In genomic region chr17:82937411-82938371, GRCh38 we compare ENCODE assay signal across 18 cellular contexts.
DNase-seq lines count a peak whose midpoint lies in the region; ATAC-seq and TF ChIP-seq lines count a peak whose summit lies in the region.
"Had no signal": no experiment of that assay in that cellular context is flagged by ENCODE, and none has a peak within 500 bp of the region (broad histone marks: within the 10 kb centered on the region; RNA-seq: fewer than 3 reads in every experiment).

No MANE protein-coding gene starts in this region.

- H3K27ac Mint-ChIP-seq in activated naive CD8-positive, alpha-beta T cell treated with anti-CD3 and anti-CD28 coated beads, Interleukin-2, amount 10 ng/mL, durations not matched to agents 7 days and 5 days: no peak overlapping the region
- no peak overlapping the region for H3K27ac Mint-ChIP-seq in activated naive CD8-positive, alpha-beta T cell treated with anti-CD3 and anti-CD28 coated beads, Interleukin-2, amount 50 U/mL, for 24 hours

- no peaks in the 10 kb centered on the region for H3K9me3 Mint-ChIP-seq in activated naive CD8-positive, alpha-beta T cell treated with anti-CD3 and anti-CD28 coated beads, Interleukin-2, amount 10 ng/mL, durations not matched to agents 7 days and 5 days
- no peaks in the 10 kb centered on the region for H3K9me3 Mint-ChIP-seq in activated naive CD8-positive, alpha-beta T cell treated with anti-CD3 and anti-CD28 coated beads, Interleukin-2, amount 50 U/mL, for 24 hours

- H3K36me3 Mint-ChIP-seq in activated naive CD8-positive, alpha-beta T cell treated with anti-CD3 and anti-CD28 coated beads, Interleukin-2, amount 10 ng/mL, durations not matched to agents 7 days and 5 days: peaks cover 12% of the 10 kb centered on the region
- peaks cover 28% of the 10 kb centered on the region for H3K36me3 Mint-ChIP-seq in activated naive CD8-positive, alpha-beta T cell treated with anti-CD3 and anti-CD28 coated beads, Interleukin-2, amount 50 U/mL, for 24 hours (ENCODE audit: low read depth)

- no peaks in the 10 kb centered on the region for H3K9me2 ChIP-seq in neural cell (ENCODE audit: insufficient read depth, low read length)

- no peak overlapping the region for H3K9ac ChIP-seq in neural cell (ENCODE audit: low read length)

- H3K4me1 Mint-ChIP-seq in activated naive CD8-positive, alpha-beta T cell treated with anti-CD3 and anti-CD28 coated beads, Interleukin-2, amount 10 ng/mL, durations not matched to agents 7 days and 5 days: no peaks in the 10 kb centered on the region
- H3K4me1 Mint-ChIP-seq in activated naive CD8-positive, alpha-beta T cell treated with anti-CD3 and anti-CD28 coated beads, Interleukin-2, amount 50 U/mL, for 24 hours: no peaks in the 10 kb centered on the region

- peak; percentile 24 for DNase-seq in activated naive CD8-positive, alpha-beta T cell treated with anti-CD3 and anti-CD28 coated beads, Interleukin-2, amount 10 ng/mL, durations not matched to agents 7 days and 5 days
- DNase-seq in activated naive CD8-positive, alpha-beta T cell treated with anti-CD3 and anti-CD28 coated beads, Interleukin-2, amount 50 U/mL, for 24 hours: no peak
- DNase-seq in coronary artery (ENCODE audit: low spot score) (peak; percentile 52), upper lobe of left lung (peak; percentile 16 to 64), NCI-H2171 treated with DMSO at 0.1 percent for 48 hours (lab: John Stamatoyannopoulos, UW) (no peak), Kasumi-1 (lab: John Stamatoyannopoulos, UW) (no peak)
- DNase-seq: DMS153; erythroblast; IMR-90; NCI-H187 treated with DMSO at 0.1 percent for 48 hours; NCI-H446; NK-92 treated with Interleukin-12 subunit alpha and Interleukin-12 subunit beta, amount 100 ng/mL, for 24 hours; stimulated activated naive CD4-positive, alpha-beta T cell treated with Interleukin-2 at 50 U/mL for 16 hours; SW 1271 had no signal

- no peak overlapping the region for H3K4me3 ChIP-seq in coronary artery
- no peak overlapping the region for H3K4me3 ChIP-seq in neural cell (ENCODE audit: low read length)
- H3K4me3 ChIP-seq in upper lobe of left lung: no peak overlapping the region
- H3K4me3 ChIP-seq: gastroesophageal sphincter, tibial nerve had no signal

- no peak overlapping the region for H3K4me3 Mint-ChIP-seq in activated naive CD8-positive, alpha-beta T cell treated with anti-CD3 and anti-CD28 coated beads, Interleukin-2, amount 10 ng/mL, durations not matched to agents 7 days and 5 days
- H3K4me3 Mint-ChIP-seq in activated naive CD8-positive, alpha-beta T cell treated with anti-CD3 and anti-CD28 coated beads, Interleukin-2, amount 50 U/mL, for 24 hours: no peak overlapping the region

- H3K27me3 Mint-ChIP-seq in activated naive CD8-positive, alpha-beta T cell treated with anti-CD3 and anti-CD28 coated beads, Interleukin-2, amount 10 ng/mL, durations not matched to agents 7 days and 5 days: no peaks in the 10 kb centered on the region
- no peaks in the 10 kb centered on the region for H3K27me3 Mint-ChIP-seq in activated naive CD8-positive, alpha-beta T cell treated with anti-CD3 and anti-CD28 coated beads, Interleukin-2, amount 50 U/mL, for 24 hours

- no peaks in the 10 kb centered on the region for H4K20me1 ChIP-seq in neural cell (ENCODE audit: insufficient read depth)

- POLR2A ChIA-PET in activated naive CD8-positive, alpha-beta T cell treated with anti-CD3 and anti-CD28 coated beads, Interleukin-2, amount 10 ng/mL, durations not matched to agents 7 days and 5 days (lab: Charles Lee): no interaction called here

- TF ChIP-seq CTCF in coronary artery (IDR thresholded peaks at IDR 0.05) (no peak), neural cell (IDR thresholded peaks at IDR 0.05; ENCODE audit: poor library complexity, severe bottlenecking) (no peak), upper lobe of left lung (IDR thresholded peaks at IDR 0.05) (no peak)

- no peak for TF ChIP-seq POLR2A in upper lobe of left lung (IDR thresholded peaks at IDR 0.05)

- no peak overlapping the region for H3K4me2 ChIP-seq in neural cell (ENCODE audit: low read length)

- 93 to 94% methylated on average over 16 to 49 of the region's 53 CpGs for WGBS in upper lobe of left lung, 2 donors

- no peaks in the 10 kb centered on the region for H3F3A ChIP-seq in neural cell (ENCODE audit: insufficient read depth, low read length, poor library complexity, severe bottlenecking)

- H3K27me3 ChIP-seq in neural cell (ENCODE audit: insufficient read depth, low read depth, low read length): no peaks in the 10 kb centered on the region
- no peaks in the 10 kb centered on the region for H3K27me3 ChIP-seq in upper lobe of left lung
- H3K27me3 ChIP-seq: gastroesophageal sphincter, tibial nerve had no signal

- no peak overlapping the region for H2AFZ ChIP-seq in neural cell (ENCODE audit: low read depth, low read length)

- peaks cover 0 to 9% (median 4%) of the 10 kb centered on the region in 4 donors for H3K4me1 ChIP-seq in upper lobe of left lung
- H3K4me1 ChIP-seq: gastroesophageal sphincter, tibial nerve had no signal

- H3K36me3 ChIP-seq in neural cell (ENCODE audit: insufficient read depth, low read length) (peaks cover 6% of the 10 kb centered on the region), upper lobe of left lung (peaks cover 8 to 95% (median 71%) of the 10 kb centered on the region in 4 donors)

- H3K27ac ChIP-seq in coronary artery: no peak overlapping the region
- H3K27ac ChIP-seq in neural cell (ENCODE audit: low read length): peak overlapping the region; percentile 70
- peak overlapping the region in 1 of 4 donors; percentile 5 for H3K27ac ChIP-seq in upper lobe of left lung
- H3K27ac ChIP-seq: gastroesophageal sphincter, tibial nerve had no signal

- no peak for TF ChIP-seq RAD21 in neural cell (conservative IDR thresholded peaks at IDR 0.05)

- H3K79me2 ChIP-seq in neural cell (replicated peaks; ENCODE audit: insufficient read depth, low read length): no peaks in the 10 kb centered on the region

- no peak for TF ChIP-seq EP300 in neural cell (conservative IDR thresholded peaks at IDR 0.05; ENCODE audit: poor library complexity, severe bottlenecking)
- no peak for TF ChIP-seq EP300 in upper lobe of left lung (IDR thresholded peaks at IDR 0.05)

- no peak for ATAC-seq in activated naive CD8-positive, alpha-beta T cell treated with anti-CD3 and anti-CD28 coated beads, Interleukin-2, amount 10 ng/mL, durations not matched to agents 7 days and 5 days (ENCODE audit: low read depth)
- no peak for ATAC-seq in activated naive CD8-positive, alpha-beta T cell treated with anti-CD3 and anti-CD28 coated beads, Interleukin-2, amount 50 U/mL, for 24 hours
- ATAC-seq in upper lobe of left lung (ENCODE audit: low FRiP score in 2 of 2) (no peak), HG02798 (IDR thresholded peaks at IDR 0.05; ENCODE audit: poor library complexity, unreplicated experiment) (no peak)
- ATAC-seq: gastroesophageal sphincter had no signal

- no peaks in the 10 kb centered on the region for H3K9me3 ChIP-seq in neural cell (ENCODE audit: low read length)
- H3K9me3 ChIP-seq in upper lobe of left lung: no peaks in the 10 kb centered on the region
- H3K9me3 ChIP-seq: gastroesophageal sphincter, tibial nerve had no signal

TF ChIP-seq in neural cell, 6 proteins besides CTCF, POLR2A, EP300 and RAD21:
- TF ChIP-seq MXI1 (conservative IDR thresholded peaks at IDR 0.05; ENCODE audit: poor library complexity, severe bottlenecking): no peak
- TF ChIP-seq POLR2AphosphoS5 (IDR thresholded peaks at IDR 0.05): no peak
- TF ChIP-seq SMC3 (conservative IDR thresholded peaks at IDR 0.05; ENCODE audit: poor library complexity): no peak
- TF ChIP-seq EZH2 (IDR thresholded peaks at IDR 0.05; ENCODE audit: borderline replicate concordance, insufficient read depth, low read length, poor library complexity, severe bottlenecking): no peak
- no peak for TF ChIP-seq REST (IDR thresholded peaks at IDR 0.05; ENCODE audit: borderline replicate concordance)
- no peak for TF ChIP-seq TAF1 (IDR thresholded peaks at IDR 0.05; ENCODE audit: low read depth)
TF ChIP-seq in neural cell: peak in this region for 0.

Comparison
In these comparisons a context has a peak if more than half of its experiments do, and no peak if none do; other contexts are left out.
1. DNase-seq: peak in activated naive CD8-positive, alpha-beta T cell treated with anti-CD3 and anti-CD28 coated beads, Interleukin-2, amount 10 ng/mL, durations not matched to agents 7 days and 5 days (single experiment), coronary artery (single experiment) and upper lobe of left lung (2 of 2); none in activated naive CD8-positive, alpha-beta T cell treated with anti-CD3 and anti-CD28 coated beads, Interleukin-2, amount 50 U/mL, for 24 hours (single experiment), NCI-H2171 treated with DMSO at 0.1 percent for 48 hours (single experiment) and Kasumi-1 (0 of 2).